Comparison of ENCODE assay signal across 1 cellular context in the genomic region with DNA sequence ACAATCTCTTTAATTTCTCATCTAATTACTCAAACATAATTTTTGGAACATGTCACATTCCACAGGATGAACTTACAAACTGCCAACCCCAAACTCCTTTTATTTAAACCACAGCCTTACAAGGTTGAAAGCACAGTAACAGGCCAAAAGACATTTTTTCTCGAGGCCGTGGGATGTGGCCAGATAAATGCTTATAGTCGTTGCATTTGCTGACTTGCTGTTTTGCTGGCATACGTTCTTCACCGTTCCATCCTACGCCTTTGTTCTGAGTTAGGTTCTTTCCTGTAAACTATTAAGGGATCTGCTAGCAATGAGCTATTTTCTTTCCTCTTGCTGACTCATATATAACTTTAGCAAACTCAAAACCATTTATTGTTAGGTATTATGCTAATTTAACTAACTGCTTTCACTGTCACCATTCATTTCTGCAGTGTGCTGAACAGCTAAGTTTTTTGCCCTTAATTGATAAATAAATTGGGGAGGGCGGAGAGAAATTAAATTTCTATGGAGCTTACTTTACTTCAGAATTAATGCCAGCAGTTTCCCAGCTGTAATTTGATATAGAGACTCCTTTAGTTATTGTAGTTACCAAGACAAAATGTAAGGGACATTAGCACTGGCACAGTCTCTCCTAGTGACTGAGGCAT.
TF ChIP-seq lines count a peak whose summit lies in the region.

No MANE protein-coding gene starts in this region.

TF ChIP-seq in IMR-90, 13 proteins besides CTCF, POLR2A, EP300 and RAD21 (continued from another document):
- TF ChIP-seq MXI1 (IDR thresholded peaks at IDR 0.05; ENCODE audit: borderline replicate concordance, low read depth, low read length) = no peak
- no peak for TF ChIP-seq CHD1 (IDR thresholded peaks at IDR 0.05; ENCODE audit: low read depth, low read length)
- TF ChIP-seq RCOR1 (IDR thresholded peaks at IDR 0.05; ENCODE audit: insufficient replicate concordance, low read length) = no peak
- no peak for TF ChIP-seq MAZ (IDR thresholded peaks at IDR 0.05; ENCODE audit: borderline replicate concordance, low read depth, low read length)
- TF ChIP-seq, protein P1, sequence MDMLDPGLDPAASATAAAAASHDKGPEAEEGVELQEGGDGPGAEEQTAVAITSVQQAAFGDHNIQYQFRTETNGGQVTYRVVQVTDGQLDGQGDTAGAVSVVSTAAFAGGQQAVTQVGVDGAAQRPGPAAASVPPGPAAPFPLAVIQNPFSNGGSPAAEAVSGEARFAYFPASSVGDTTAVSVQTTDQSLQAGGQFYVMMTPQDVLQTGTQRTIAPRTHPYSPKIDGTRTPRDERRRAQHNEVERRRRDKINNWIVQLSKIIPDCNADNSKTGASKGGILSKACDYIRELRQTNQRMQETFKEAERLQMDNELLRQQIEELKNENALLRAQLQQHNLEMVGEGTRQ (IDR thresholded peaks at IDR 0.05; ENCODE audit: low read depth, low read length) = no peak
- no peak for TF ChIP-seq CEBPB (IDR thresholded peaks at IDR 0.05; ENCODE audit: low read depth, low read length)
- peak; percentile 81 for TF ChIP-seq MAFK (IDR thresholded peaks at IDR 0.05; ENCODE audit: low read depth, low read length)
